In the genomic region with DNA sequence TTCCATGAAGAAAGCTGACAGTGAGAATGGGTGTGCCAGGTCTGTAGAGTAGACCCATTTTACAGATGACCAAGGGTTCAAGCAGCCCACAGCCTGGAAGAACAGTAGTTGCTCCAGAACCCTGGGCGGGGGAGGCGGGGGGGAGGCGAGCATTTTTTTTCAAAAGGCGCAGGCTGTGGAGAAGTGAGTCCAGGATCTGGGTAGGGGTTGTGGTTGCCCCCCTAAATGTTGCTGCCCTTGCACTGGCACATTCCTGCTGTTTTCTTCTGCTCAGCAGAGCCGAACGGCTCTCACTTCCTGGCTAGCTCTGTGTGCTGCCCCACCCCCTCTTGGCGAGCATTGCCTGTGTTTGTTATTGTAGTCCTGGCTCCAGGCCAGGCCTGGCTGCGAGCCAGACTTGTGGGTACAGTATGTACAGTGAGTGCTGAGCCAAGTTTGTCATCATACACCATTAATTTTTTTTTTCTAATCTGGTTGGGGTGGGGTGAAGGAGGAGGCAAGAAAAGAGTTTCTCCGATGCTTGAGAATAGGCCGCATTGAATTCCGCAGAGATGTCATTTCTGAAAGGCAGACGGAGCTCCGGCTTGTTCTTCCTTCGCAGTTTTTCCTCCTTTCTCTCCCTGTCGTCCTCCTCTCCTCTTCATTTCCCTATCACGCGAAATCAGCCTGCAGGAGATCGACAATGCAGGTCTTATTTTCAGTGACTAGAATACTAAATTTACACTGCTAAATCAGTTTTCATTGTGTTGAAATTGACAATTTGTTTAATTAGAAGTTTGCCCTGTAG, we compare ENCODE assay signal across 8 cellular contexts.
DNase-seq lines count a peak whose midpoint lies in the region; ATAC-seq and TF ChIP-seq lines count a peak whose summit lies in the region.

No MANE protein-coding gene starts in this region.

- intact Hi-C loops in CD4-positive, alpha-beta memory T cell (cut with micrococcal nuclease) = loop anchor here (1.0 to 10.0 kb wide), 9 partner anchors 23 to 845 kb away; partner anchors contain the start of genes CLDN25, REXO2, TTC12 and ZBTB16
- intact Hi-C loops in ascending aorta (cut with DNase I) = loop anchor here (5.0 kb wide), 1 partner anchor 137 kb away; the partner anchor contains the start of gene NNMT
- intact Hi-C loops in left ventricle myocardium superior (cut with micrococcal nuclease) = no loop called here

- CTCF ChIA-PET in CD4-positive, alpha-beta memory T cell (lab: Charles Lee; ENCODE audit: partially characterized antibody) = interaction anchor here (0.6 to 5.2 kb wide), 16 partner anchors 9 to 167 kb away, joined by 3 to 38 read pairs (median 5); partner anchors contain the start of gene ZBTB16
- CTCF ChIA-PET in HEK293 (lab: Yijun Ruan, JAX) = interaction anchor here (0.7 to 3.2 kb wide), 6 partner anchors 16 to 134 kb away, joined by 3 to 17 read pairs (median 4); no protein-coding TSS in a partner anchor

- no peak for TF ChIP-seq CTCF in HEK293 (tag by site-specific recombination; IDR thresholded peaks at IDR 0.05)
- TF ChIP-seq CTCF in ascending aorta (IDR thresholded peaks at IDR 0.05) = no peak

- H3K27me3 Mint-ChIP-seq in CD4-positive, alpha-beta memory T cell = no peaks in the 10 kb centered on the region

- peak; percentile 44 for ATAC-seq in left ventricle myocardium superior

- no peaks in the 10 kb centered on the region for H3K9me3 Mint-ChIP-seq in CD4-positive, alpha-beta memory T cell

- H3K27ac ChIP-seq in CD4-positive, alpha-beta memory T cell (ENCODE audit: low read depth, low read length) = peak overlapping the region; percentile 33
- H3K27ac ChIP-seq in HEK293 (ENCODE audit: extremely low read depth, low read depth, low read length) = peak overlapping the region; percentile 33
- H3K27ac ChIP-seq in ascending aorta = peak overlapping the region; percentile 92 to 99
- H3K27ac ChIP-seq in urinary bladder (ENCODE audit: low read depth) = peak overlapping the region; percentile 89

- peak overlapping the region; percentile 90 to 96 (median 95) for H3K27ac Mint-ChIP-seq in CD4-positive, alpha-beta memory T cell

- no peaks in the 10 kb centered on the region for H3K9me3 ChIP-seq in CD4-positive, alpha-beta memory T cell (ENCODE audit: control insufficient read depth in 1 of 2, low read length in 2 of 2)
- no peaks in the 10 kb centered on the region for H3K9me3 ChIP-seq in HEK293 (ENCODE audit: control insufficient read depth, insufficient read depth, low read depth, low read length)
- H3K9me3 ChIP-seq in ascending aorta = no peaks in the 10 kb centered on the region

- H3K4me1 Mint-ChIP-seq in CD4-positive, alpha-beta memory T cell = peaks cover 57 to 89% (median 76%) of the 10 kb centered on the region in 4 donors

- peaks cover 59% of the 10 kb centered on the region for H3K4me1 ChIP-seq in CD4-positive, alpha-beta memory T cell (ENCODE audit: insufficient read depth, low read length)
- H3K4me1 ChIP-seq in HEK293 (ENCODE audit: control insufficient read depth, insufficient read depth, low read length) (peaks cover 15% of the 10 kb centered on the region), ascending aorta (peaks cover 58 to 93% of the 10 kb centered on the region in 2 donors), urinary bladder (ENCODE audit: insufficient read depth) (peaks cover 9% of the 10 kb centered on the region)

- POLR2A ChIA-PET in CD4-positive, alpha-beta memory T cell (lab: Charles Lee; ENCODE audit: partially characterized antibody) = interaction anchor here (0.5 to 9.3 kb wide), 28 partner anchors 8 to 349 kb away, joined by 3 to 126 read pairs (median 4); partner anchors contain the start of gene ZBTB16
- POLR2A ChIA-PET in HEK293 (lab: Yijun Ruan, JAX) = interaction anchor here (0.6 to 2.0 kb wide), 5 partner anchors 9 to 99 kb away, joined by 3 to 8 read pairs (median 4); no protein-coding TSS in a partner anchor

- H3K4me3 Mint-ChIP-seq in CD4-positive, alpha-beta memory T cell = peak overlapping the region; percentile 53 to 86 (median 82)

- no peaks in the 10 kb centered on the region for H3K36me3 ChIP-seq in CD4-positive, alpha-beta memory T cell (ENCODE audit: insufficient read depth, low read length)
- H3K36me3 ChIP-seq in HEK293 (ENCODE audit: control insufficient read depth in 2 of 2, insufficient read depth in 1 of 2, low read length in 2 of 2) (peaks cover 0 to 5% of the 10 kb centered on the region in 2 experiments; a peak in 1 of 3 replicates), ascending aorta (peaks cover 28 to 51% of the 10 kb centered on the region in 2 donors), urinary bladder (ENCODE audit: insufficient read depth) (no peaks in the 10 kb centered on the region)

- H3K36me3 Mint-ChIP-seq in CD4-positive, alpha-beta memory T cell = peaks cover 0 to 3% of the 10 kb centered on the region in 2 donors

- no peaks in the 10 kb centered on the region for H3K27me3 ChIP-seq in CD4-positive, alpha-beta memory T cell (ENCODE audit: insufficient read depth, low read length)
- no peaks in the 10 kb centered on the region for H3K27me3 ChIP-seq in ascending aorta

- WGBS in urinary bladder = 7% methylated on average over 18 of the region's 18 CpGs

- H3K4me3 ChIP-seq in CD4-positive, alpha-beta memory T cell (ENCODE audit: low read length in 2 of 2) = peak overlapping the region in 1 of 2 donors; percentile 26
- H3K4me3 ChIP-seq in HEK293 (ENCODE audit: low read depth, low read length) = no peak overlapping the region
- peak overlapping the region; percentile 44 to 48 for H3K4me3 ChIP-seq in ascending aorta
- H3K4me3 ChIP-seq in urinary bladder (ENCODE audit: low read depth, low read length) = no peak overlapping the region

- peak; percentile 97 to 98 (median 98) for DNase-seq in CD4-positive, alpha-beta memory T cell
- DNase-seq in NCI-H1694 (lab: John Stamatoyannopoulos, UW) (peak; percentile 59), T-helper 22 cell (ENCODE audit: low read depth) (peak; percentile 88), ascending aorta (ENCODE audit: low spot score in 2 of 2) (peak; percentile 98 to 100), left ventricle myocardium superior (peak; percentile 100), renal cortical epithelial cell (ENCODE audit: low read depth) (peak; percentile 94)

TF ChIP-seq in HEK293, 187 proteins besides CTCF, POLR2A, EP300 and RAD21 (continues in another document):
- TF ChIP-seq ZNF621 (tag by site-specific recombination; IDR thresholded peaks at IDR 0.05) (no peak), ZNF610 (tag by site-specific recombination; IDR thresholded peaks at IDR 0.05; ENCODE audit: borderline replicate concordance) (peak; percentile 87; the same call in 1 of the 2 replicates), SP3 (tag by site-specific recombination; IDR thresholded peaks at IDR 0.05) (peak; percentile 36; the same call in 1 of the 2 replicates), ZNF777 (tag by site-specific recombination; IDR thresholded peaks at IDR 0.05; ENCODE audit: borderline replicate concordance) (no peak), ZNF10 (tag by site-specific recombination; IDR thresholded peaks at IDR 0.05) (peak; percentile 31; the same call in 1 of the 2 replicates), ZNF660 (tag by site-specific recombination; IDR thresholded peaks at IDR 0.05) (peak; percentile 100), ZNF426 (tag by site-specific recombination; IDR thresholded peaks at IDR 0.05) (no peak), ZNF324 (tag by site-specific recombination; IDR thresholded peaks at IDR 0.05) (peak; percentile 96; the same call in 1 of the 2 replicates), ZIC2 (tag by site-specific recombination; IDR thresholded peaks at IDR 0.05) (peak; percentile 75)
- TF ChIP-seq, protein P1, sequence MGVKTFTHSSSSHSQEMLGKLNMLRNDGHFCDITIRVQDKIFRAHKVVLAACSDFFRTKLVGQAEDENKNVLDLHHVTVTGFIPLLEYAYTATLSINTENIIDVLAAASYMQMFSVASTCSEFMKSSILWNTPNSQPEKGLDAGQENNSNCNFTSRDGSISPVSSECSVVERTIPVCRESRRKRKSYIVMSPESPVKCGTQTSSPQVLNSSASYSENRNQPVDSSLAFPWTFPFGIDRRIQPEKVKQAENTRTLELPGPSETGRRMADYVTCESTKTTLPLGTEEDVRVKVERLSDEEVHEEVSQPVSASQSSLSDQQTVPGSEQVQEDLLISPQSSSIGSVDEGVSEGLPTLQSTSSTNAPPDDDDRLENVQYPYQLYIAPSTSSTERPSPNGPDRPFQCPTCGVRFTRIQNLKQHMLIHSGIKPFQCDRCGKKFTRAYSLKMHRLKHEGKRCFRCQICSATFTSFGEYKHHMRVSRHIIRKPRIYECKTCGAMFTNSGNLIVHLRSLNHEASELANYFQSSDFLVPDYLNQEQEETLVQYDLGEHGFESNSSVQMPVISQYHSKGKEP (tag by site-specific recombination; IDR thresholded peaks at IDR 0.05) = peak; percentile 96
- TF ChIP-seq, protein P2, sequence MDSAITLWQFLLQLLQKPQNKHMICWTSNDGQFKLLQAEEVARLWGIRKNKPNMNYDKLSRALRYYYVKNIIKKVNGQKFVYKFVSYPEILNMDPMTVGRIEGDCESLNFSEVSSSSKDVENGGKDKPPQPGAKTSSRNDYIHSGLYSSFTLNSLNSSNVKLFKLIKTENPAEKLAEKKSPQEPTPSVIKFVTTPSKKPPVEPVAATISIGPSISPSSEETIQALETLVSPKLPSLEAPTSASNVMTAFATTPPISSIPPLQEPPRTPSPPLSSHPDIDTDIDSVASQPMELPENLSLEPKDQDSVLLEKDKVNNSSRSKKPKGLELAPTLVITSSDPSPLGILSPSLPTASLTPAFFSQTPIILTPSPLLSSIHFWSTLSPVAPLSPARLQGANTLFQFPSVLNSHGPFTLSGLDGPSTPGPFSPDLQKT (IDR thresholded peaks at IDR 0.05; ENCODE audit: borderline replicate concordance, low read depth, low read length) = no peak

Comparison
In these comparisons a context has a peak if more than half of its experiments do, and no peak if none do; other contexts are left out.
1. H3K27ac ChIP-seq: peak in every context shown above with its lines; median percentile 96 in ascending aorta; 89 in urinary bladder; 33 in CD4-positive, alpha-beta memory T cell; 33 in HEK293.
2. H3K4me3 ChIP-seq: peak in ascending aorta (2 of 2); none in HEK293 (single experiment) and urinary bladder (single experiment).
3. Peak in every context shown above with its lines, with median percentiles within 50 percentile points of each other: DNase-seq.